Comparison of ENCODE assay signal across 10 cellular contexts in the genomic region with DNA sequence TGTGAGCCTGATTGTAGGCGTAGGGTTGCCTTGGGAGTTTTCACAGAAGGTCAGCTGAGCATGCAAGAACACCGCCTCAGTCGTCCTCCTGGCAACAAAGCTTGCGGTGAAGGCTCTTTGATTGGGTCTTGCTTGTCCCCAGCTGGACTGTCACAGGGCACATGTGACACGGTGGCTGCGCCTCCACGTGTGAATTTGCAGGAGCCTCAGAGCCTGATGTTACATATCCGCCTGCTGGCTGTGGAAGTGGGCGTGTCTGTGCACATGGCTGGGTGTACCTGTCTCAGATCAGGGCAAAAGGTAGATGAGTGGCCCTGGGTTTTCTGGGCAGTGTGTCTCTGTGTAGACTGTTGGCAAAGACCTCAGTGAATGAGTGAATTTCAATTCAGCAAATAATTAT.
DNase-seq lines count a peak whose midpoint lies in the region; ATAC-seq and TF ChIP-seq lines count a peak whose summit lies in the region.
"Had no signal": no experiment of that assay in that cellular context is flagged by ENCODE, and none has a peak within 500 bp of the region (broad histone marks: within the 10 kb centered on the region; RNA-seq: fewer than 3 reads in every experiment).

No MANE protein-coding gene starts in this region.

- H3K27ac ChIP-seq in mesenchymal stem cell (ENCODE audit: low read length, poor library complexity, severe bottlenecking) = no peak overlapping the region

- no peaks in the 10 kb centered on the region for H3K36me3 ChIP-seq in mesenchymal stem cell (ENCODE audit: control insufficient read depth in 1 of 2, insufficient read depth in 2 of 2, low read depth in 1 of 2, low read length in 2 of 2)

- H3K4me3 ChIP-seq in mesenchymal stem cell (ENCODE audit: insufficient read depth in 1 of 2, low read depth in 1 of 2, low read length in 2 of 2) = peak overlapping the region in 1 of 2 experiments; percentile 46

- H3K27me3 ChIP-seq in mesenchymal stem cell (ENCODE audit: control insufficient read depth in 1 of 2, insufficient read depth in 1 of 2, low read length in 2 of 2) = peaks cover 16 to 80% of the 10 kb centered on the region in 2 experiments

- peaks cover 28% of the 10 kb centered on the region for H3K4me1 Mint-ChIP-seq in MCF 10A (ENCODE audit: insufficient read depth, unreplicated experiment)

- no peak overlapping the region for H3K23ac ChIP-seq in mesenchymal stem cell (ENCODE audit: low read length in 2 of 2)

- H3K18ac ChIP-seq in mesenchymal stem cell (ENCODE audit: low read depth in 1 of 2, low read length in 2 of 2) = no peak overlapping the region

- TF ChIP-seq CTCF in MCF 10A (IDR thresholded peaks at IDR 0.05; ENCODE audit: unreplicated experiment) (no peak), GM13977 (IDR thresholded peaks at IDR 0.05; ENCODE audit: extremely low read depth, insufficient read depth, missing control alignments) (no peak)

- H2AK5ac ChIP-seq in mesenchymal stem cell (ENCODE audit: low read length, severe bottlenecking) = no peak overlapping the region

- no peaks in the 10 kb centered on the region for H3K79me1 ChIP-seq in mesenchymal stem cell (replicated peaks; ENCODE audit: low read length, poor library complexity, severe bottlenecking)

- peak overlapping the region; percentile 85 for H3K4me2 ChIP-seq in mesenchymal stem cell (ENCODE audit: low read length, poor library complexity, severe bottlenecking)

- H3K4ac ChIP-seq in mesenchymal stem cell (ENCODE audit: low read depth in 1 of 2, low read length in 2 of 2) = no peak overlapping the region

- no peak overlapping the region for H2BK15ac ChIP-seq in mesenchymal stem cell (ENCODE audit: low read depth, poor library complexity, severe bottlenecking)

- in situ Hi-C loops in GM13977 (cut with MboI; ENCODE audit: low pct_unique_long_range_greater_than_20kb, low sequenced_read_pairs, unreplicated experiment) = no loop called here

- 66% methylated on average over 9 of the region's 9 CpGs for WGBS in mesenchymal stem cell

- no peak overlapping the region for H2BK5ac ChIP-seq in mesenchymal stem cell (ENCODE audit: low read depth, low read length, poor library complexity, severe bottlenecking)

- H2AFZ ChIP-seq in mesenchymal stem cell (ENCODE audit: low read depth, low read length) = no peak overlapping the region

- H3K9me3 ChIP-seq in mesenchymal stem cell (ENCODE audit: control insufficient read depth, low read length) = no peaks in the 10 kb centered on the region

- no peaks in the 10 kb centered on the region for H3K9me3 Mint-ChIP-seq in MCF 10A (ENCODE audit: unreplicated experiment)

- H2BK12ac ChIP-seq in mesenchymal stem cell (ENCODE audit: low read length in 2 of 2) = no peak overlapping the region

- ATAC-seq in GM18519 (IDR thresholded peaks at IDR 0.05; ENCODE audit: low FRiP score, unreplicated experiment) (no peak), GM21825 (IDR thresholded peaks at IDR 0.05; ENCODE audit: unreplicated experiment) (no peak), HG03565 (IDR thresholded peaks at IDR 0.05; ENCODE audit: unreplicated experiment) (no peak)
- ATAC-seq: Panc1 had no signal

- BruUV-seq in MCF 10A (replicated peaks; lab: Mats Ljungman, UMichigan) = no TSS peak

- H3K9ac ChIP-seq in mesenchymal stem cell (ENCODE audit: low read length) = no peak overlapping the region

- peak; percentile 27 for DNase-seq in stimulated activated CD4-positive, alpha-beta T cell treated with anti-CD3 and anti-CD28 coated beads, Interleukin-15, amount 100 ng/mL, for 24 hours
- no peak for DNase-seq in stimulated activated CD4-positive, alpha-beta T cell treated with anti-CD3 and anti-CD28 coated beads, Interleukin-2, amount 100 ng/mL, for 48 hours
- no peak for DNase-seq in MCF 10A (ENCODE audit: unreplicated experiment)
- DNase-seq in mesenchymal stem cell = no peak
- DNase-seq in GM13977 (ENCODE audit: low spot score) = no peak
- DNase-seq: EL had no signal

- CTCF ChIA-PET in MCF 10A (lab: Yijun Ruan, JAX) = interaction anchor here (0.7 to 2.8 kb wide), 5 partner anchors 52 to 714 kb away, joined by 3 to 12 read pairs (median 4); no protein-coding TSS in a partner anchor

- H3K27ac Mint-ChIP-seq in MCF 10A (ENCODE audit: low read depth, unreplicated experiment) = no peak overlapping the region

- peaks cover 24% of the 10 kb centered on the region for H3K4me1 ChIP-seq in mesenchymal stem cell (ENCODE audit: control insufficient read depth, insufficient read depth, low read depth, low read length)

- H3K27me3 Mint-ChIP-seq in MCF 10A (ENCODE audit: insufficient read depth, unreplicated experiment) = no peaks in the 10 kb centered on the region

- H4K91ac ChIP-seq in mesenchymal stem cell (ENCODE audit: low read length) = no peak overlapping the region

- H4K8ac ChIP-seq in mesenchymal stem cell (ENCODE audit: low read length) = no peak overlapping the region

- H3K4me3 Mint-ChIP-seq in MCF 10A (ENCODE audit: unreplicated experiment) = peak overlapping the region; percentile 92

- intact Hi-C loops in MCF 10A (cut with micrococcal nuclease) = no loop called here

- POLR2A ChIA-PET in MCF 10A (lab: Yijun Ruan, JAX) = interaction anchor here (0.9 to 1.0 kb wide), 2 partner anchors 9 to 55 kb away, joined by 3 to 4 read pairs; no protein-coding TSS in a partner anchor

- H3K36me3 Mint-ChIP-seq in MCF 10A (ENCODE audit: insufficient read depth, unreplicated experiment) = peaks cover 12% of the 10 kb centered on the region

- H3K14ac ChIP-seq in mesenchymal stem cell (ENCODE audit: low read length in 2 of 2) = no peak overlapping the region

- H2BK120ac ChIP-seq in mesenchymal stem cell (ENCODE audit: low read depth, low read length) = no peak overlapping the region
